Comparison of ENCODE assay signal across 9 cellular contexts in the genomic region with DNA sequence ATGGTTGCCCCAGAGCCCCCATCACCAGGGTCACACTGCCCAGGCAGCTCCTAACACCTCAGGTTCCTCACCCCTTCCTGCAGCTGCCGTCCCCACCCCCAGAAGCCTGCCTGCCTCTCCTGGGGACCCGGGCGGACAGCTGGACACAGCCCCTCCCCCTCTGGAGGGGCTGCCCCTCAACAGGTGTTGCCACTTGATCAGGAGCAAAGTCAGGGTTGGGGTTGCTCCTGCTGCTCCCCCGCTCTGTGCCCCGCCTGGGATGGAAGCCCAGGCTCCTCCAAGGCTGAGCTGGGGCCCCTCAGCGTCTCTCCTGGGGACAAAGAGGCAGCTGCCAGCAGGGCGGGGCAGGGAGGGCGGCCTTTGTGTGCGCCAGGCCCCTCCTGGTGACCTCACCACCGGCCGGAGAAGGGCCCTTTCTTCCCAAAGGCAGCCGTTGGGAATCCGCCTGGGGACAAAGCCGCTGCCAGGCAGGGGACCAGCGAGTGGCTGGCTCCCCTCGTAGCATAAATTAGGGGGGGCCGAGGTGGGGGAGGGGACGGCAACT. TPM values are rescaled to one million over a fixed set of nuclear protein-coding genes. Genes with fewer than 3 reads are reported as not detected.
DNase-seq lines count a peak whose midpoint lies in the region; TF ChIP-seq lines count a peak whose summit lies in the region.
"Had no signal": no experiment of that assay in that cellular context is flagged by ENCODE, and none has a peak within 500 bp of the region (broad histone marks: within the 10 kb centered on the region; RNA-seq: fewer than 3 reads in every experiment).

No MANE protein-coding gene starts in this region.

- intact Hi-C loops in activated T-helper 2 cell treated with anti-CD3 and anti-CD28 coated beads, Interferon-gamma antibody, Interleukin-2, Interleukin-4, amounts not matched to agents 10 μg/mL and 5 μg/mL and 100 μg/mL, durations not matched to agents 14 hours and 24 hours and 36 hours (cut with micrococcal nuclease), result no loop called here

- H3K36me3 ChIP-seq in osteoblast (ENCODE audit: insufficient read depth, low read length), result no peaks in the 10 kb centered on the region

- H3K4me3 Mint-ChIP-seq in activated T-helper 2 cell treated with anti-CD3 and anti-CD28 coated beads, Interferon-gamma antibody, Interleukin-2, Interleukin-4, amounts not matched to agents 10 μg/mL and 5 μg/mL and 100 μg/mL, durations not matched to agents 14 hours and 24 hours and 36 hours (ENCODE audit: low read depth), result no peak overlapping the region
- H3K4me3 Mint-ChIP-seq: activated naive CD4-positive, alpha-beta T cell treated with anti-CD3 and anti-CD28 coated beads, Interleukin-2, amount 50 U/mL, for 24 hours had no signal

- H3K27ac ChIP-seq in osteoblast (ENCODE audit: low read depth, low read length), result no peak overlapping the region

- no peaks in the 10 kb centered on the region for H3K36me3 Mint-ChIP-seq in activated T-helper 2 cell treated with anti-CD3 and anti-CD28 coated beads, Interferon-gamma antibody, Interleukin-2, Interleukin-4, amounts not matched to agents 10 μg/mL and 5 μg/mL and 100 μg/mL, durations not matched to agents 14 hours and 24 hours and 36 hours (ENCODE audit: low read depth)
- H3K36me3 Mint-ChIP-seq: activated naive CD4-positive, alpha-beta T cell treated with anti-CD3 and anti-CD28 coated beads, Interleukin-2, amount 50 U/mL, for 24 hours had no signal

- no peak overlapping the region for H2AFZ ChIP-seq in osteoblast (ENCODE audit: low read length)

- H4K20me1 ChIP-seq in osteoblast (ENCODE audit: insufficient read depth, low read length), result peaks cover 11% of the 10 kb centered on the region

- no peak overlapping the region for H3K4me2 ChIP-seq in osteoblast (ENCODE audit: insufficient read depth, low read length)

- DNase-seq in COR-L47 (lab: John Stamatoyannopoulos, UW) (peak; percentile 60), NCI-H2171 (lab: John Stamatoyannopoulos, UW) (peak; percentile 56), globus pallidus (ENCODE audit: low spot score) (peak; percentile 98), osteoblast (ENCODE audit: insufficient read length, low spot score, missing footprints) (peak; percentile 93), HPDE6-E6E7 (ENCODE audit: extremely low spot score) (no peak), kidney glomerular epithelial cell (lab: John Stamatoyannopoulos, UW) (no peak), GM13977 (ENCODE audit: low spot score) (no peak)
- DNase-seq in activated T-helper 2 cell treated with anti-CD3 and anti-CD28 coated beads, Interferon-gamma antibody, Interleukin-2, Interleukin-4, amounts not matched to agents 10 μg/mL and 5 μg/mL and 100 μg/mL, durations not matched to agents 14 hours and 24 hours and 36 hours (ENCODE audit: low spot score), result no peak

- no peaks in the 10 kb centered on the region for H3K4me1 Mint-ChIP-seq in activated T-helper 2 cell treated with anti-CD3 and anti-CD28 coated beads, Interferon-gamma antibody, Interleukin-2, Interleukin-4, amounts not matched to agents 10 μg/mL and 5 μg/mL and 100 μg/mL, durations not matched to agents 14 hours and 24 hours and 36 hours (ENCODE audit: low read depth)
- H3K4me1 Mint-ChIP-seq: activated naive CD4-positive, alpha-beta T cell treated with anti-CD3 and anti-CD28 coated beads, Interleukin-2, amount 50 U/mL, for 24 hours had no signal

- H3K4me1 ChIP-seq in osteoblast (ENCODE audit: insufficient read depth, low read length), result peaks cover 33% of the 10 kb centered on the region

- no peak overlapping the region for H3K4me3 ChIP-seq in osteoblast (ENCODE audit: insufficient read depth, low read length)

- in situ Hi-C loops in GM13977 (cut with MboI; ENCODE audit: low pct_unique_long_range_greater_than_20kb, low sequenced_read_pairs, unreplicated experiment), result no loop called here

- TF ChIP-seq CTCF in osteoblast (IDR thresholded peaks at IDR 0.05; ENCODE audit: extremely low read depth, low read depth, low read length) (no peak), GM13977 (IDR thresholded peaks at IDR 0.05; ENCODE audit: extremely low read depth, insufficient read depth, missing control alignments) (no peak)

- no peaks in the 10 kb centered on the region for H3K9me3 ChIP-seq in osteoblast (ENCODE audit: low read depth, low read length)

- peaks cover 2% of the 10 kb centered on the region for H3K79me2 ChIP-seq in osteoblast (ENCODE audit: insufficient read depth, low read length)

- H3K27me3 ChIP-seq in osteoblast (ENCODE audit: insufficient read depth, low read length), result no peaks in the 10 kb centered on the region

- H3K27ac Mint-ChIP-seq in activated T-helper 2 cell treated with anti-CD3 and anti-CD28 coated beads, Interferon-gamma antibody, Interleukin-2, Interleukin-4, amounts not matched to agents 10 μg/mL and 5 μg/mL and 100 μg/mL, durations not matched to agents 14 hours and 24 hours and 36 hours, result no peak overlapping the region
- H3K27ac Mint-ChIP-seq: activated naive CD4-positive, alpha-beta T cell treated with anti-CD3 and anti-CD28 coated beads, Interleukin-2, amount 50 U/mL, for 24 hours had no signal

- H3K9me3 Mint-ChIP-seq in activated T-helper 2 cell treated with anti-CD3 and anti-CD28 coated beads, Interferon-gamma antibody, Interleukin-2, Interleukin-4, amounts not matched to agents 10 μg/mL and 5 μg/mL and 100 μg/mL, durations not matched to agents 14 hours and 24 hours and 36 hours, result no peaks in the 10 kb centered on the region
- H3K9me3 Mint-ChIP-seq: activated naive CD4-positive, alpha-beta T cell treated with anti-CD3 and anti-CD28 coated beads, Interleukin-2, amount 50 U/mL, for 24 hours had no signal

- H3K27me3 Mint-ChIP-seq in activated T-helper 2 cell treated with anti-CD3 and anti-CD28 coated beads, Interferon-gamma antibody, Interleukin-2, Interleukin-4, amounts not matched to agents 10 μg/mL and 5 μg/mL and 100 μg/mL, durations not matched to agents 14 hours and 24 hours and 36 hours (ENCODE audit: low read depth), result no peaks in the 10 kb centered on the region
- H3K27me3 Mint-ChIP-seq: activated naive CD4-positive, alpha-beta T cell treated with anti-CD3 and anti-CD28 coated beads, Interleukin-2, amount 50 U/mL, for 24 hours had no signal

RNA-seq across cellular contexts. Expression of a gene that starts 13.6 kb away (rescaled TPM):
- 9.0 and 10.6 TPM in 2 replicates for total RNA-seq in osteoblast
- 13.7 and 15.0 TPM in 2 replicates for total RNA-seq in activated T-helper 2 cell treated with anti-CD3 and anti-CD28 coated beads, Interferon-gamma antibody, Interleukin-2, Interleukin-4, amounts not matched to agents 10 μg/mL and 5 μg/mL and 100 μg/mL, durations not matched to agents 14 hours and 24 hours and 36 hours

RNA-seq across cellular contexts. Expression of a gene that starts 19.8 kb away (rescaled TPM):
- total RNA-seq in osteoblast, result 28.6 and 30.8 TPM in 2 replicates
- total RNA-seq in activated T-helper 2 cell treated with anti-CD3 and anti-CD28 coated beads, Interferon-gamma antibody, Interleukin-2, Interleukin-4, amounts not matched to agents 10 μg/mL and 5 μg/mL and 100 μg/mL, durations not matched to agents 14 hours and 24 hours and 36 hours, result 28.2 and 29.2 TPM in 2 replicates

RNA-seq across cellular contexts. Expression of a gene that starts 20.0 kb away (rescaled TPM):
- 5.1 and 8.3 TPM in 2 replicates for total RNA-seq in osteoblast
- total RNA-seq in activated T-helper 2 cell treated with anti-CD3 and anti-CD28 coated beads, Interferon-gamma antibody, Interleukin-2, Interleukin-4, amounts not matched to agents 10 μg/mL and 5 μg/mL and 100 μg/mL, durations not matched to agents 14 hours and 24 hours and 36 hours, result 14.0 and 15.3 TPM in 2 replicates

RNA-seq across cellular contexts. Expression of a gene that starts 20.1 kb away (rescaled TPM):
- total RNA-seq in osteoblast, result 23.0 and 24.6 TPM in 2 replicates
- 31.9 and 33.5 TPM in 2 replicates for total RNA-seq in activated T-helper 2 cell treated with anti-CD3 and anti-CD28 coated beads, Interferon-gamma antibody, Interleukin-2, Interleukin-4, amounts not matched to agents 10 μg/mL and 5 μg/mL and 100 μg/mL, durations not matched to agents 14 hours and 24 hours and 36 hours

Comparison
In these comparisons a context has a peak if more than half of its experiments do, and no peak if none do; other contexts are left out.
1. DNase-seq: peak in COR-L47 (single experiment), NCI-H2171 (single experiment), globus pallidus (single experiment) and osteoblast (single experiment); none in HPDE6-E6E7 (single experiment), kidney glomerular epithelial cell (single experiment), GM13977 (single experiment) and activated T-helper 2 cell treated with anti-CD3 and anti-CD28 coated beads, Interferon-gamma antibody, Interleukin-2, Interleukin-4, amounts not matched to agents 10 μg/mL and 5 μg/mL and 100 μg/mL, durations not matched to agents 14 hours and 24 hours and 36 hours (single experiment).